ENCODE assay signal across 29 cellular contexts in genomic region chr10:129622736-129623135, GRCh38.
A peak's percentile ranks its signal among the peaks of the same experiment; 100 is the strongest.
DNase-seq lines count a peak whose midpoint lies in the region; FAIRE-seq and TF ChIP-seq lines count a peak whose summit lies in the region.
"Had no signal": no experiment of that assay in that cellular context is flagged by ENCODE, and none has a peak within 500 bp of the region (broad histone marks: within the 10 kb centered on the region; RNA-seq: fewer than 3 reads in every experiment).

No MANE protein-coding gene starts in this region.

- no peak for TF ChIP-seq POLR2A in uterus (IDR thresholded peaks at IDR 0.05)

- intact Hi-C loops in uterus (cut with DNase I; ENCODE audit: low total_unique reads) = no loop called here

- no peaks in the 10 kb centered on the region for H3K27me3 ChIP-seq in uterus
- H3K27me3 ChIP-seq in H7 (ENCODE audit: control insufficient read depth, insufficient read depth, low read length) = no peaks in the 10 kb centered on the region
- H3K27me3 ChIP-seq: ovary, spleen, transverse colon had no signal

- H3K4me1 ChIP-seq in uterus = no peaks in the 10 kb centered on the region
- H3K4me1 ChIP-seq: transverse colon had no signal

- TF ChIP-seq CTCF in uterus (IDR thresholded peaks at IDR 0.05) = no peak

- H3K36me3 ChIP-seq in uterus = no peaks in the 10 kb centered on the region
- H3K36me3 ChIP-seq in H7 (replicated peaks; ENCODE audit: control insufficient read depth, insufficient read depth, low read length) = no peaks in the 10 kb centered on the region
- H3K36me3 ChIP-seq: ovary, spleen, transverse colon, WERI-Rb-1 had no signal

- no peak overlapping the region for H3K4me3 ChIP-seq in uterus
- no peak overlapping the region for H3K4me3 ChIP-seq in H7 (ENCODE audit: insufficient read depth, low read depth, low read length)
- H3K4me3 ChIP-seq: ovary, spleen, transverse colon had no signal

- FAIRE-seq in RCC 7860 (lab: Jason Lieb, UNC) (peak; percentile 69), urothelium cell line (lab: Jason Lieb, UNC) (no peak)
- FAIRE-seq: G401.6, kidney had no signal

- peak; percentile 59 for DNase-seq in EL
- DNase-seq in RCC 7860 (ENCODE audit: low spot score) = peak; percentile 77
- peak; percentile 22 for DNase-seq in iris pigment epithelial cell (ENCODE audit: low read depth)
- peak; percentile 23 for DNase-seq in urothelium cell line (ENCODE audit: low spot score)
- DNase-seq in uterus = no peak
- DNase-seq in H7 = no peak
- no peak for DNase-seq in amygdala (lab: John Stamatoyannopoulos, UW)
- DNase-seq: activated CD4-positive, alpha-beta T cell treated with anti-CD3 and anti-CD28 coated beads for 48 hours; activated gamma-delta T cell; activated naive CD8-positive, alpha-beta T cell treated with anti-CD3 and anti-CD28 coated beads, Interleukin-2, amount 10 ng/mL, durations not matched to agents 7 days and 5 days; activated T-cell treated with anti-CD3 and anti-CD28 coated beads, Interleukin-2, amount 50 U/mL, for 1 hour; CD8-positive, alpha-beta T cell; DMS153; glutamatergic neuron; kidney; natural killer cell; NCI-H1092 treated with DMSO at 0.1 percent for 48 hours; NCI-H187; NCI-H2171; NCI-H510A treated with DMSO at 0.1 percent for 48 hours; ovary; retina; SHP77; spleen; T-helper 9 cell; transverse colon; WERI-Rb-1 had no signal

- H3K9me3 ChIP-seq in uterus = no peaks in the 10 kb centered on the region
- H3K9me3 ChIP-seq: spleen, transverse colon had no signal

- no peak overlapping the region for H3K27ac ChIP-seq in uterus
- H3K27ac ChIP-seq: HL-60, ovary, spleen, transverse colon, WERI-Rb-1 had no signal

Comparison
In these comparisons a context has a peak if more than half of its experiments do, and no peak if none do; other contexts are left out.
1. DNase-seq: peak in EL (single experiment), RCC 7860 (single experiment), iris pigment epithelial cell (single experiment) and urothelium cell line (single experiment); none in uterus (0 of 2), H7 (single experiment) and amygdala (0 of 56).